Comparison of ENCODE assay signal across 9 cellular contexts in the genomic region with DNA sequence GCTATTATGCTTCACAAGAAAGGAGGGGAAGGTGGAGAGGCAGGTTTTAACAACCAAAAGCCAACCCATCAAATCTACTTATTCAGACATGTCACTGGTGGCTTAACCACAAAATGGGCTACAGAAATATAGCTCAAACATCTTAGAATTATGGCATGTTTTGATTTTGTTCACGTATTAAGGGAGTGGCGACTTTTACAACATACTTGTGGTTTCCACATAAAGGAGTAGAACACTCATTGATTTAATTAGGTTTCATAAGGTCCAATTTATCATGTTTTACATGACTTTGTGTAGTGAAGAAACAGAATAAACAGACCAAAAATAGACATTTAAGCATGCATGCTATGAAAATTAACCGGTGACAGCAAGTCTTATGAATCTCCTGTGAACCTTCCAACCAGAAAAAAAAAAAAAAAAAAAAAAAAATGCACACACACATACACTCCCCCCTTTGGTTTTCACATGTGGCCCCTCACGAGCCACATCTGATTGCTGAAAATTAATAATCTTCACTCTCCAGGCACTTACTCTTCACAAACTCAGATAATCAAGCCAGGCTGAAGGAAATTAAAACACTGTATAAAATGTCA. TPM values are rescaled to one million over a fixed set of nuclear protein-coding genes. Genes with fewer than 3 reads are reported as not detected.
A peak's percentile ranks its signal among the peaks of the same experiment; 100 is the strongest.
DNase-seq lines count a peak whose midpoint lies in the region; ATAC-seq and TF ChIP-seq lines count a peak whose summit lies in the region.
"Had no signal": no experiment of that assay in that cellular context is flagged by ENCODE, and none has a peak within 500 bp of the region (broad histone marks: within the 10 kb centered on the region; RNA-seq: fewer than 3 reads in every experiment).

No MANE protein-coding gene starts in this region.

- in situ Hi-C loops in KBM-7 (cut with MboI; ENCODE audit: low pct_unique_long_range_greater_than_20kb, low sequenced_read_pairs) (no loop called here), mammary epithelial cell (cut with MboI; ENCODE audit: low sequenced_read_pairs in 2 of 2) (loop anchor here in 1 of 2 donors (10.0 to 25.0 kb wide), 3 partner anchors 96 to 671 kb away; no protein-coding TSS in a partner anchor)

- no peaks in the 10 kb centered on the region for H4K20me1 ChIP-seq in mammary epithelial cell (ENCODE audit: insufficient read depth, low read length)

- intact Hi-C loops in mammary epithelial cell (cut with micrococcal nuclease), result loop anchor here (1.0 to 10.0 kb wide), 10 partner anchors 80 to 1861 kb away; a partner anchor contains a TSS
- intact Hi-C loops in lower lobe of right lung (cut with DNase I), result loop anchor here (10.0 kb wide), 1 partner anchor 86 kb away; no protein-coding TSS in a partner anchor
- intact Hi-C loops in CD14-positive monocyte (cut with micrococcal nuclease), result loop anchor here in 1 of 2 donors (10.0 kb wide), 1 partner anchor 96 kb away; no protein-coding TSS in a partner anchor
- intact Hi-C loops in head of caudate nucleus (cut with DNase I), result loop anchor here (5.0 to 10.0 kb wide), 3 partner anchors 89 to 166 kb away; no protein-coding TSS in a partner anchor

- H3K4me1 Mint-ChIP-seq in CD14-positive monocyte, result peaks cover 8% of the 10 kb centered on the region

- H3K4me3 Mint-ChIP-seq in CD14-positive monocyte, result no peak overlapping the region

- no peak for DNase-seq in BE2C
- peak; percentile 9 for DNase-seq in KBM-7
- DNase-seq in mammary epithelial cell, result peak; percentile 95
- no peak for DNase-seq in lower lobe of right lung
- DNase-seq in CD14-positive monocyte (ENCODE audit: low spot score), result no peak
- DNase-seq in head of caudate nucleus, result no peak
- DNase-seq: islet precursor cell had no signal

- H3K4me3 ChIP-seq in BE2C (ENCODE audit: low read depth, low read length), result peak overlapping the region; percentile 78
- no peak overlapping the region for H3K4me3 ChIP-seq in mammary epithelial cell (replicated peaks in 1 of 3; ENCODE audit: insufficient read depth in 1 of 3, low read depth in 2 of 3, low read length in 3 of 3)
- no peak overlapping the region for H3K4me3 ChIP-seq in lower lobe of right lung

- TF ChIP-seq CTCF in BE2C (IDR thresholded peaks at IDR 0.05; ENCODE audit: low read depth, low read length) (no peak), mammary epithelial cell (conservative IDR thresholded peaks at IDR 0.05 in 1 of 2, IDR thresholded peaks at IDR 0.05 in 1 of 2; ENCODE audit: extremely low read depth in 1 of 2, insufficient read depth in 1 of 2, low read depth in 1 of 2, low read length in 2 of 2) (no peak), lower lobe of right lung (IDR thresholded peaks at IDR 0.05) (no peak), CD14-positive monocyte (IDR thresholded peaks at IDR 0.05) (no peak)

- H3K36me3 Mint-ChIP-seq in CD14-positive monocyte, result peaks cover 2 to 4% of the 10 kb centered on the region in 2 donors

- no peaks in the 10 kb centered on the region for H3K9me3 ChIP-seq in BE2C
- no peaks in the 10 kb centered on the region for H3K9me3 ChIP-seq in mammary epithelial cell (replicated peaks; ENCODE audit: insufficient read depth, low read length)
- H3K9me3 ChIP-seq in lower lobe of right lung, result no peaks in the 10 kb centered on the region

- no TSS peak for BruUV-seq in mammary epithelial cell (replicated peaks; lab: Mats Ljungman, UMichigan)

- H3K27me3 ChIP-seq in BE2C (no peaks in the 10 kb centered on the region), mammary epithelial cell (ENCODE audit: insufficient read depth, low read length) (no peaks in the 10 kb centered on the region), lower lobe of right lung (ENCODE audit: low read depth) (no peaks in the 10 kb centered on the region)

- H3K27ac Mint-ChIP-seq in CD14-positive monocyte, result no peak overlapping the region

- peaks cover 2 to 5% (median 4%) of the 10 kb centered on the region in 3 donors for H3K27me3 Mint-ChIP-seq in CD14-positive monocyte (ENCODE audit: low read depth in 3 of 3)

- H3K4me1 ChIP-seq in BE2C, result peaks cover 33% of the 10 kb centered on the region
- H3K4me1 ChIP-seq in mammary epithelial cell (ENCODE audit: insufficient read depth, low read length), result peaks cover 43% of the 10 kb centered on the region
- peaks cover 57% of the 10 kb centered on the region for H3K4me1 ChIP-seq in lower lobe of right lung

- dilution Hi-C loops in mammary epithelial cell (cut with HindIII; ENCODE audit: low sequenced_read_pairs), result loop anchor here (5.0 kb wide), 1 partner anchor 89 kb away; no protein-coding TSS in a partner anchor

- ATAC-seq in lower lobe of right lung (no peak), HG02852 (IDR thresholded peaks at IDR 0.05; ENCODE audit: unreplicated experiment) (no peak), GM18517 (IDR thresholded peaks at IDR 0.05; ENCODE audit: unreplicated experiment) (no peak)

- H3K36me3 ChIP-seq in BE2C (no peaks in the 10 kb centered on the region), mammary epithelial cell (ENCODE audit: insufficient read depth, low read length) (no peaks in the 10 kb centered on the region), lower lobe of right lung (no peaks in the 10 kb centered on the region)

- peak overlapping the region; percentile 81 for H3K9ac ChIP-seq in mammary epithelial cell (ENCODE audit: insufficient read depth, low read length)

- H3K27ac ChIP-seq in mammary epithelial cell (ENCODE audit: insufficient read depth, low read depth, low read length) (peak overlapping the region; percentile 92), lower lobe of right lung (peak overlapping the region; percentile 91)

- no peak overlapping the region for H2AFZ ChIP-seq in mammary epithelial cell (ENCODE audit: low read depth, low read length)

- H3K9me3 Mint-ChIP-seq in CD14-positive monocyte, result peaks cover 0 to 2% (median 0%) of the 10 kb centered on the region in 7 donors

- WGBS in mammary epithelial cell (ENCODE audit: low coverage, missing lambda C conversion rate), result 2% methylated on average over 4 of the region's 4 CpGs

- peak overlapping the region; percentile 94 for H3K4me2 ChIP-seq in mammary epithelial cell (ENCODE audit: insufficient read depth, low read depth, low read length)

- H3K79me2 ChIP-seq in mammary epithelial cell (ENCODE audit: insufficient read depth, low read length), result peaks cover 73% of the 10 kb centered on the region

- CTCF ChIA-PET in mammary epithelial cell (lab: Charles Lee; ENCODE audit: low non-redundant PET), result no interaction called here

RNA-seq across cellular contexts. Expression of a gene that starts 5.4 kb away (rescaled TPM):
- 70.5 TPM for polyA plus RNA-seq in BE2C (2012; ENCODE audit: insufficient read depth, insufficient read length, low read depth)
- total RNA-seq in mammary epithelial cell (10 to 100 TPM in 1 of 2 donors, 1 to 10 TPM in 1; 7.0 to 20.0 TPM), lower lobe of right lung (27.9 TPM)
- polyA plus RNA-seq in mammary epithelial cell (4.4 TPM), CD14-positive monocyte (not detected)
- 5.8 TPM for polyA minus RNA-seq in mammary epithelial cell

Comparison
In these comparisons a context has a peak if more than half of its experiments do, and no peak if none do; other contexts are left out.
1. DNase-seq: peak in KBM-7 (single experiment) and mammary epithelial cell (single experiment); none in BE2C (single experiment), lower lobe of right lung (single experiment), CD14-positive monocyte (single experiment) and head of caudate nucleus (0 of 42).